Comparison of ENCODE assay signal across 9 cellular contexts in the genomic region with DNA sequence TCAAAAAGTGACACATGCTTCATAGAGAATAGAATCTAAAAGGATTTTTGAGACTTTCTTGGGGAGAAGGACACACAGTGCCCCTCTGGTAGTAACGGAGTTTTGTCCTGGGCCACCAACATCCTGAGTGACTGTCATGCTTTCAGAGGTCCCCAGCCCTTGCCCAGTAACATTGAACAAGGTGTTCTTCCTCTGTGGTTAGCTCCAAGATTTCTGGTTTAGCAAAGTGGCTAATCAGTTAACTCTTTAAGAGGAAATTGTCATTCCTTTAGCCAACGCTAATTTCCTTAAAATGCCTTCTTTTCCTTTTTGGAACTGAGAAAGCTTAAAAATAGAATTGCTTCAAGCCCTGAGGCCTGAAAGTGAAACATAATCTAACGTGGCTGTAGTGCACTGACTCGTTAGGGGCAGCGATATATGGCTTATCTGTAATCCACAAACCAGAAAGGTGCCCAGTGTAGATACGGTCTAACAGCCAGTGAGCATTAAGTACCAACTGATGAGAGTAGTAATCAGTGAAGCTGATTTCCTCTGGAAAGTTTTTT. TPM values are rescaled to one million over a fixed set of nuclear protein-coding genes. Genes with fewer than 3 reads are reported as not detected.
A peak's percentile ranks its signal among the peaks of the same experiment; 100 is the strongest.
DNase-seq lines count a peak whose midpoint lies in the region; ATAC-seq and TF ChIP-seq lines count a peak whose summit lies in the region.
"Had no signal": no experiment of that assay in that cellular context is flagged by ENCODE, and none has a peak within 500 bp of the region (broad histone marks: within the 10 kb centered on the region; RNA-seq: fewer than 3 reads in every experiment).

No MANE protein-coding gene starts in this region.

- no peak for TF ChIP-seq CTCF in foreskin keratinocyte (conservative IDR thresholded peaks at IDR 0.05)

- no peak overlapping the region for H3K27ac ChIP-seq in foreskin keratinocyte

- H3K27me3 ChIP-seq in foreskin keratinocyte: no peaks in the 10 kb centered on the region

- peaks cover 61% of the 10 kb centered on the region for H3K4me1 Mint-ChIP-seq in activated naive CD8-positive, alpha-beta T cell treated with anti-CD3 and anti-CD28 coated beads for 36 hours

- H3K4me1 ChIP-seq in foreskin keratinocyte: no peaks in the 10 kb centered on the region

- H3K27me3 Mint-ChIP-seq in activated naive CD8-positive, alpha-beta T cell treated with anti-CD3 and anti-CD28 coated beads for 36 hours: no peaks in the 10 kb centered on the region

- peaks cover 69% of the 10 kb centered on the region for H3K36me3 Mint-ChIP-seq in activated naive CD8-positive, alpha-beta T cell treated with anti-CD3 and anti-CD28 coated beads for 36 hours

- H3K4me3 Mint-ChIP-seq in activated naive CD8-positive, alpha-beta T cell treated with anti-CD3 and anti-CD28 coated beads for 36 hours: peak overlapping the region; percentile 10

- ATAC-seq in HG03139 (IDR thresholded peaks at IDR 0.05; ENCODE audit: unreplicated experiment) (peak; percentile 88), foreskin keratinocyte (no peak)

- no peaks in the 10 kb centered on the region for H3K9me3 Mint-ChIP-seq in activated naive CD8-positive, alpha-beta T cell treated with anti-CD3 and anti-CD28 coated beads for 36 hours

- peak overlapping the region; percentile 59 for H3K27ac Mint-ChIP-seq in activated naive CD8-positive, alpha-beta T cell treated with anti-CD3 and anti-CD28 coated beads for 36 hours

- DNase-seq in stimulated activated CD4-positive, alpha-beta T cell treated with anti-CD3 and anti-CD28 coated beads, Interleukin-15, amount 100 ng/mL, for 24 hours: peak; percentile 20
- no peak for DNase-seq in stimulated activated CD4-positive, alpha-beta T cell treated with anti-CD3 and anti-CD28 coated beads, Interleukin-12 subunit alpha, Interleukin-12 subunit beta, amount 100 ng/mL, for 4 hours
- DNase-seq in activated naive CD8-positive, alpha-beta T cell treated with anti-CD3 and anti-CD28 coated beads for 36 hours: no peak
- DNase-seq in foreskin keratinocyte (no peak), NCI-H345 treated with DMSO at 0.1 percent for 48 hours (lab: John Stamatoyannopoulos, UW; ENCODE audit: unreplicated experiment) (no peak), HPDE6-E6E7 (ENCODE audit: extremely low spot score) (no peak), SIG-M5 (lab: John Stamatoyannopoulos, UW) (no peak)
- DNase-seq: DND-41 had no signal

RNA-seq across cellular contexts. Expression of gene E2F3, which starts 7.8 kb away (rescaled TPM):
- total RNA-seq in activated naive CD8-positive, alpha-beta T cell treated with anti-CD3 and anti-CD28 coated beads for 36 hours: 10 to 100 TPM; 21.5 to 22.8 TPM
- total RNA-seq in foreskin keratinocyte: 11.7 and 13.1 TPM in 2 replicates
- 3.6 and 4.4 TPM in 2 replicates for polyA plus RNA-seq in foreskin keratinocyte
